ENCODE assay signal across 8 cellular contexts in genomic region chr19:58440556-58440955, GRCh38. TPM values are rescaled to one million over a fixed set of nuclear protein-coding genes. Genes with fewer than 3 reads are reported as not detected.
DNase-seq lines count a peak whose midpoint lies in the region; ATAC-seq and TF ChIP-seq lines count a peak whose summit lies in the region.
"Had no signal": no experiment of that assay in that cellular context is flagged by ENCODE, and none has a peak within 500 bp of the region (broad histone marks: within the 10 kb centered on the region; RNA-seq: fewer than 3 reads in every experiment).

No MANE protein-coding gene starts in this region.

- peak overlapping the region; percentile 70 for H3K4me2 ChIP-seq in IMR-90 (ENCODE audit: low read depth, low read length)
- peak overlapping the region; percentile 92 for H3K4me2 ChIP-seq in mammary epithelial cell (ENCODE audit: insufficient read depth, low read depth, low read length)

- H3K56ac ChIP-seq in IMR-90 (ENCODE audit: extremely low read depth, insufficient read depth, low read length), result no peak overlapping the region

- H2AK9ac ChIP-seq in IMR-90 (replicated peaks; ENCODE audit: low read depth, low read length, poor library complexity), result peak overlapping the region; percentile 85

- dilution Hi-C loops in IMR-90 (cut with HindIII; ENCODE audit: low sequenced_read_pairs, unreplicated experiment), result no loop called here
- dilution Hi-C loops in mammary epithelial cell (cut with HindIII; ENCODE audit: low sequenced_read_pairs), result no loop called here

- peaks cover 36% of the 10 kb centered on the region for H3K4me1 Mint-ChIP-seq in stimulated activated naive CD8-positive, alpha-beta T cell treated with anti-CD3 and anti-CD28 coated beads, Interleukin-15, amount 100 ng/mL, for 72 hours

- BruUV-seq in IMR-90 (replicated peaks; lab: Mats Ljungman, UMichigan) (no TSS peak), mammary epithelial cell (replicated peaks; lab: Mats Ljungman, UMichigan) (no TSS peak)

- WGBS in IMR-90 (ENCODE audit: extremely low coverage in 2 of 2, insufficient read length in 1 of 2), 2 experiments, result 14% methylated on average over 21 of the region's 31 CpGs; no CpG with 5 or more reads in 1 of the 2 experiments
- 28% methylated on average over 21 of the region's 31 CpGs for WGBS in mammary epithelial cell (ENCODE audit: low coverage, missing lambda C conversion rate)

- CTCF ChIA-PET in IMR-90 (lab: Yijun Ruan, JAX) (no interaction called here), mammary epithelial cell (lab: Charles Lee; ENCODE audit: low non-redundant PET) (no interaction called here)

- peak overlapping the region; percentile 99 for H3K4me3 Mint-ChIP-seq in stimulated activated naive CD8-positive, alpha-beta T cell treated with anti-CD3 and anti-CD28 coated beads, Interleukin-15, amount 100 ng/mL, for 72 hours

- H3K23ac ChIP-seq in IMR-90 (ENCODE audit: low read depth, low read length), result no peak overlapping the region

- peak overlapping the region; percentile 59 for H3K4me3 ChIP-seq in IMR-90 (ENCODE audit: insufficient read depth, low read depth, low read length)
- peak overlapping the region; percentile 44 to 73 (median 71) for H3K4me3 ChIP-seq in mammary epithelial cell (replicated peaks in 1 of 3; ENCODE audit: insufficient read depth in 1 of 3, low read depth in 2 of 3, low read length in 3 of 3)

- H3K27me3 Mint-ChIP-seq in stimulated activated naive CD8-positive, alpha-beta T cell treated with anti-CD3 and anti-CD28 coated beads, Interleukin-15, amount 100 ng/mL, for 72 hours, result no peaks in the 10 kb centered on the region

- no peak overlapping the region for H2BK120ac ChIP-seq in IMR-90 (ENCODE audit: low read depth, low read length)

- H2BK5ac ChIP-seq in IMR-90 (ENCODE audit: low read depth, low read length, poor library complexity, severe bottlenecking), result peak overlapping the region; percentile 45

- H3K27me3 ChIP-seq in IMR-90 (ENCODE audit: control insufficient read depth, insufficient read depth, low read length) (no peaks in the 10 kb centered on the region), mammary epithelial cell (ENCODE audit: insufficient read depth, low read length) (no peaks in the 10 kb centered on the region), foreskin keratinocyte (no peaks in the 10 kb centered on the region)

- in situ Hi-C loops in IMR-90 (cut with MboI; ENCODE audit: low sequenced_read_pairs), result no loop called here
- in situ Hi-C loops in mammary epithelial cell (cut with MboI; ENCODE audit: low sequenced_read_pairs in 2 of 2), result loop anchor here in 1 of 2 donors (5.0 kb wide), 1 partner anchor 33 kb away; the partner anchor contains the start of gene ZNF584

- POLR2A ChIA-PET in IMR-90 (lab: Charles Lee; ENCODE audit: unreplicated experiment), result no interaction called here

- peak overlapping the region; percentile 53; the same call in 1 of the 2 replicates for H4K91ac ChIP-seq in IMR-90 (ENCODE audit: insufficient read depth, low read depth, low read length)

- H3K4ac ChIP-seq in IMR-90 (ENCODE audit: low read depth, low read length), result peak overlapping the region; percentile 77

- H3K9ac ChIP-seq in IMR-90 (ENCODE audit: low read depth, low read length), result peak overlapping the region; percentile 46
- no peak overlapping the region for H3K9ac ChIP-seq in mammary epithelial cell (ENCODE audit: insufficient read depth, low read length)

- intact Hi-C loops in IMR-90 (cut with micrococcal nuclease), result loop anchor here (2.0 kb wide), 1 partner anchor 32 kb away; the partner anchor contains the start of gene ZNF584
- intact Hi-C loops in mammary epithelial cell (cut with micrococcal nuclease), result no loop called here

- peaks cover 13% of the 10 kb centered on the region for H3K36me3 ChIP-seq in IMR-90 (ENCODE audit: control insufficient read depth, insufficient read depth, low read length)
- peaks cover 5% of the 10 kb centered on the region for H3K36me3 ChIP-seq in mammary epithelial cell (ENCODE audit: insufficient read depth, low read length)

- no peak for TF ChIP-seq RAD21 in IMR-90 (IDR thresholded peaks at IDR 0.05; ENCODE audit: low read length)

- H2AFZ ChIP-seq in IMR-90 (replicated peaks; ENCODE audit: low read length, poor library complexity), result peak overlapping the region; percentile 95
- peak overlapping the region; percentile 98 for H2AFZ ChIP-seq in mammary epithelial cell (ENCODE audit: low read depth, low read length)

- H2AK5ac ChIP-seq in IMR-90 (ENCODE audit: low read depth, low read length), result peak overlapping the region; percentile 74

- H3K9me1 ChIP-seq in IMR-90 (ENCODE audit: insufficient read depth, low read length), result no peaks in the 10 kb centered on the region

- ATAC-seq in IMR-90 (ENCODE audit: low read depth) (no peak), left lobe of liver (no peak), GM18861 (IDR thresholded peaks at IDR 0.05; ENCODE audit: unreplicated experiment) (no peak), foreskin keratinocyte (no peak)
- no peak for ATAC-seq in stimulated activated naive CD8-positive, alpha-beta T cell treated with anti-CD3 and anti-CD28 coated beads, Interleukin-15, amount 100 ng/mL, for 72 hours

- no peak overlapping the region for H3K18ac ChIP-seq in IMR-90 (ENCODE audit: low read depth, low read length)

- peak overlapping the region; percentile 97 to 98 for H3K27ac Mint-ChIP-seq in stimulated activated naive CD8-positive, alpha-beta T cell treated with anti-CD3 and anti-CD28 coated beads, Interleukin-15, amount 100 ng/mL, for 72 hours

- no peak for TF ChIP-seq POLR2A in IMR-90 (IDR thresholded peaks at IDR 0.05; ENCODE audit: low read depth, low read length)

- peak overlapping the region; percentile 77; the same call in 1 of the 2 replicates for H3K14ac ChIP-seq in IMR-90 (replicated peaks; ENCODE audit: low read depth, low read length)

- H3K9me3 Mint-ChIP-seq in stimulated activated naive CD8-positive, alpha-beta T cell treated with anti-CD3 and anti-CD28 coated beads, Interleukin-15, amount 100 ng/mL, for 72 hours, result peaks cover 34 to 72% of the 10 kb centered on the region in 2 donors

- TF ChIP-seq CTCF in IMR-90 (conservative IDR thresholded peaks at IDR 0.05; ENCODE audit: low read depth, low read length) (no peak), mammary epithelial cell (conservative IDR thresholded peaks at IDR 0.05 in 1 of 2, IDR thresholded peaks at IDR 0.05 in 1 of 2; ENCODE audit: extremely low read depth in 1 of 2, insufficient read depth in 1 of 2, low read depth in 1 of 2, low read length in 2 of 2) (no peak), foreskin keratinocyte (conservative IDR thresholded peaks at IDR 0.05) (no peak)

- no peak overlapping the region for H2BK15ac ChIP-seq in IMR-90 (ENCODE audit: low read depth, low read length)

- H3K27ac ChIP-seq in IMR-90 (ENCODE audit: insufficient read depth, low read length) (peak overlapping the region; percentile 53), mammary epithelial cell (ENCODE audit: insufficient read depth, low read depth, low read length) (no peak overlapping the region), foreskin keratinocyte (no peak overlapping the region)

- no peak for DNase-seq in IMR-90
- no peak for DNase-seq in mammary epithelial cell
- DNase-seq in left lobe of liver (ENCODE audit: low spot score), result peak; percentile 47
- no peak for DNase-seq in stimulated activated naive CD8-positive, alpha-beta T cell treated with anti-CD3 and anti-CD28 coated beads, Interleukin-15, amount 100 ng/mL, for 72 hours
- no peak for DNase-seq in NCI-H1694 (lab: John Stamatoyannopoulos, UW)
- no peak for DNase-seq in foreskin keratinocyte
- DNase-seq: NCI-H69 had no signal

- H3K79me2 ChIP-seq in mammary epithelial cell (ENCODE audit: insufficient read depth, low read length), result peaks cover 13% of the 10 kb centered on the region

- H4K8ac ChIP-seq in IMR-90 (ENCODE audit: low read depth in 2 of 2, low read length in 2 of 2), result peak overlapping the region; percentile 36 to 95; a peak in 3 of 4 replicates

- peaks cover 17 to 36% of the 10 kb centered on the region in 2 experiments for H3K79me1 ChIP-seq in IMR-90 (ENCODE audit: low read depth in 1 of 2, low read length in 2 of 2)

- peak overlapping the region; percentile 83 for H4K5ac ChIP-seq in IMR-90 (ENCODE audit: low read depth, low read length)

- H4K20me1 ChIP-seq in IMR-90 (ENCODE audit: insufficient read depth, low read length) (no peaks in the 10 kb centered on the region), mammary epithelial cell (ENCODE audit: insufficient read depth, low read length) (no peaks in the 10 kb centered on the region)

- H3K9me3 ChIP-seq in IMR-90 (ENCODE audit: control insufficient read depth, insufficient read depth, low read length) (peaks cover 26% of the 10 kb centered on the region), mammary epithelial cell (replicated peaks; ENCODE audit: insufficient read depth, low read length) (peaks cover 41% of the 10 kb centered on the region)

- H3K4me1 ChIP-seq in IMR-90 (ENCODE audit: control insufficient read depth, insufficient read depth, low read length) (peaks cover 3% of the 10 kb centered on the region; the same call in 1 of the 2 replicates), mammary epithelial cell (ENCODE audit: insufficient read depth, low read length) (peaks cover 14% of the 10 kb centered on the region), foreskin keratinocyte (no peaks in the 10 kb centered on the region)

- no peak overlapping the region for H2BK20ac ChIP-seq in IMR-90 (ENCODE audit: low read depth, low read length)

RNA-seq across cellular contexts. Expression of gene ZNF132, which starts 0.6 kb away (rescaled TPM):
- total RNA-seq in IMR-90 (2012; rRNA removed) (8.9 and 13.6 TPM in 2 replicates), mammary epithelial cell (1 to 10 TPM; 1.3 to 3.7 TPM), left lobe of liver (1.9 TPM), foreskin keratinocyte (5.6 and 5.8 TPM in 2 replicates)
- polyA plus RNA-seq in IMR-90 (2012; rRNA removed) (1.4 and 2.4 TPM in 2 replicates), mammary epithelial cell (1.5 TPM), foreskin keratinocyte (1.4 and 1.7 TPM in 2 replicates)
- 0.71 and 0.75 TPM in 2 replicates for polyA plus RNA-seq in IMR-90 (2012; cell fraction: cytosol; rRNA removed)
- polyA plus RNA-seq in IMR-90 (2012; cell fraction: nucleus; rRNA removed; ENCODE audit: low replicate concordance), result 1.0 and 2.1 TPM in 2 replicates
- 6.0 TPM for polyA minus RNA-seq in mammary epithelial cell

RNA-seq across cellular contexts. Expression of gene ZNF324B, which starts 10.9 kb away (rescaled TPM):
- 3.3 and 4.1 TPM in 2 replicates for total RNA-seq in IMR-90 (2012; rRNA removed)
- 2.8 and 3.5 TPM in 2 replicates for polyA plus RNA-seq in IMR-90 (2012; rRNA removed)
- 1.5 and 2.0 TPM in 2 replicates for polyA plus RNA-seq in IMR-90 (2012; cell fraction: cytosol; rRNA removed)
- polyA plus RNA-seq in IMR-90 (2012; cell fraction: nucleus; rRNA removed; ENCODE audit: low replicate concordance), result 2.6 and 5.9 TPM in 2 replicates
- total RNA-seq in mammary epithelial cell, result 10 to 100 TPM in 1 of 2 donors, 1 to 10 TPM in 1; 8.3 to 14.2 TPM
- 4.1 TPM for polyA plus RNA-seq in mammary epithelial cell
- 4.8 TPM for polyA minus RNA-seq in mammary epithelial cell
- 4.6 TPM for total RNA-seq in left lobe of liver
- total RNA-seq in foreskin keratinocyte, result 6.9 and 7.6 TPM in 2 replicates
- 2.2 and 2.4 TPM in 2 replicates for polyA plus RNA-seq in foreskin keratinocyte

RNA-seq across cellular contexts. Expression of gene ZNF324, which starts 26.3 kb away (rescaled TPM):
- total RNA-seq in IMR-90 (2012; rRNA removed), result 6.6 and 6.9 TPM in 2 replicates
- polyA plus RNA-seq in IMR-90 (2012; rRNA removed), result 5.6 and 6.0 TPM in 2 replicates
- polyA plus RNA-seq in IMR-90 (2012; cell fraction: cytosol; rRNA removed), result 2.8 and 4.8 TPM in 2 replicates
- 10.3 and 19.3 TPM in 2 replicates for polyA plus RNA-seq in IMR-90 (2012; cell fraction: nucleus; rRNA removed; ENCODE audit: low replicate concordance)
- 10 to 100 TPM; 12.7 to 28.7 TPM for total RNA-seq in mammary epithelial cell
- 8.4 TPM for polyA plus RNA-seq in mammary epithelial cell
- 7.2 TPM for polyA minus RNA-seq in mammary epithelial cell
- total RNA-seq in left lobe of liver, result 2.7 TPM
- 8.7 and 9.3 TPM in 2 replicates for total RNA-seq in foreskin keratinocyte
- polyA plus RNA-seq in foreskin keratinocyte, result 4.8 and 5.2 TPM in 2 replicates

RNA-seq across cellular contexts. Expression of gene ZNF584, which starts 32.1 kb away (rescaled TPM):
- total RNA-seq in IMR-90 (2012; rRNA removed) (12.8 and 15.4 TPM in 2 replicates), mammary epithelial cell (10 to 100 TPM; 16.9 to 22.8 TPM), left lobe of liver (5.8 TPM), foreskin keratinocyte (14.5 and 15.5 TPM in 2 replicates)
- polyA plus RNA-seq in IMR-90 (2012; rRNA removed) (11.6 and 12.4 TPM in 2 replicates), mammary epithelial cell (15.4 TPM), foreskin keratinocyte (7.7 and 8.9 TPM in 2 replicates)
- 7.0 and 8.6 TPM in 2 replicates for polyA plus RNA-seq in IMR-90 (2012; cell fraction: cytosol; rRNA removed)
- 7.3 and 10.9 TPM in 2 replicates for polyA plus RNA-seq in IMR-90 (2012; cell fraction: nucleus; rRNA removed; ENCODE audit: low replicate concordance)
- 21.3 TPM for polyA minus RNA-seq in mammary epithelial cell

RNA-seq across cellular contexts. Expression of gene ZNF446, which starts 35.6 kb away (rescaled TPM):
- total RNA-seq in IMR-90 (2012; rRNA removed) (3.9 and 4.8 TPM in 2 replicates), mammary epithelial cell (1 to 10 TPM; 6.1 to 9.3 TPM), left lobe of liver (2.4 TPM), foreskin keratinocyte (5.1 and 5.7 TPM in 2 replicates)
- polyA plus RNA-seq in IMR-90 (2012; rRNA removed) (6.9 and 7.5 TPM in 2 replicates), mammary epithelial cell (4.5 TPM), foreskin keratinocyte (4.9 and 5.6 TPM in 2 replicates)
- polyA plus RNA-seq in IMR-90 (2012; cell fraction: cytosol; rRNA removed), result 4.6 and 7.2 TPM in 2 replicates
- 17.1 and 41.8 TPM in 2 replicates for polyA plus RNA-seq in IMR-90 (2012; cell fraction: nucleus; rRNA removed; ENCODE audit: low replicate concordance)
- 6.6 TPM for polyA minus RNA-seq in mammary epithelial cell
